8 cellular contexts compared by ENCODE assay signal in genomic region chr17:32445075-32445427, GRCh38. TPM values are rescaled to one million over a fixed set of nuclear protein-coding genes. Genes with fewer than 3 reads are reported as not detected.
A peak's percentile ranks its signal among the peaks of the same experiment; 100 is the strongest.
DNase-seq lines count a peak whose midpoint lies in the region; ATAC-seq and TF ChIP-seq lines count a peak whose summit lies in the region.

No MANE protein-coding gene starts in this region.

- H3K27me3 Mint-ChIP-seq in endothelial cell (ENCODE audit: unreplicated experiment): peaks cover 3% of the 10 kb centered on the region

- H3K36me3 Mint-ChIP-seq in endothelial cell (ENCODE audit: low read depth, unreplicated experiment): peaks cover 4% of the 10 kb centered on the region

- DNase-seq in NCI-H82 (lab: John Stamatoyannopoulos, UW) (peak; percentile 61), NCI-H82 treated with DMSO at 0.1 percent for 48 hours (lab: John Stamatoyannopoulos, UW; ENCODE audit: unreplicated experiment) (no peak), HK-2 (ENCODE audit: unreplicated experiment) (peak; percentile 69), endothelial cell (ENCODE audit: low spot score) (no peak), mucosa of gallbladder (ENCODE audit: low spot score) (peak; percentile 14), NCI-H774 (lab: John Stamatoyannopoulos, UW) (no peak)
- DNase-seq in activated CD4-positive, alpha-beta T cell treated with anti-CD3 and anti-CD28 coated beads for 1 hour: peak; percentile 24
- DNase-seq in stimulated activated naive CD8-positive, alpha-beta T cell treated with anti-CD3 and anti-CD28 coated beads, Interleukin-15, Interleukin-2, amounts not matched to agents 100 U/mL and 50 U/mL, for 24 hours: peak; percentile 32

- H3K27ac Mint-ChIP-seq in endothelial cell (ENCODE audit: unreplicated experiment): peak overlapping the region; percentile 93

- peak overlapping the region; percentile 85 for H3K4me3 Mint-ChIP-seq in endothelial cell (ENCODE audit: unreplicated experiment)

- TF ChIP-seq CTCF in endothelial cell (IDR thresholded peaks at IDR 0.05; ENCODE audit: unreplicated experiment): no peak

- no peaks in the 10 kb centered on the region for H3K9me3 Mint-ChIP-seq in endothelial cell (ENCODE audit: unreplicated experiment)

- peaks cover 16% of the 10 kb centered on the region for H3K4me1 Mint-ChIP-seq in endothelial cell (ENCODE audit: unreplicated experiment)

- peak; percentile 43 for ATAC-seq in stimulated activated naive CD8-positive, alpha-beta T cell treated with anti-CD3 and anti-CD28 coated beads, Interleukin-15, Interleukin-2, amounts not matched to agents 100 U/mL and 50 U/mL, for 24 hours

RNA-seq across cellular contexts. Expression of gene PSMD11, which starts 0.7 kb away (rescaled TPM):
- total RNA-seq in endothelial cell (ENCODE audit: unreplicated experiment) (110 TPM), mucosa of gallbladder (61.7 TPM)

RNA-seq across cellular contexts. Expression of gene CDK5R1, which starts 41.7 kb away (rescaled TPM):
- total RNA-seq in endothelial cell (ENCODE audit: unreplicated experiment) (2.2 TPM), mucosa of gallbladder (2.0 TPM)

Comparison
In these comparisons a context has a peak if more than half of its experiments do, and no peak if none do; other contexts are left out.
1. DNase-seq: peak in NCI-H82 (single experiment), HK-2 (single experiment), activated CD4-positive, alpha-beta T cell treated with anti-CD3 and anti-CD28 coated beads for 1 hour (single experiment), mucosa of gallbladder (single experiment) and stimulated activated naive CD8-positive, alpha-beta T cell treated with anti-CD3 and anti-CD28 coated beads, Interleukin-15, Interleukin-2, amounts not matched to agents 100 U/mL and 50 U/mL, for 24 hours (single experiment); none in NCI-H82 treated with DMSO at 0.1 percent for 48 hours (single experiment), endothelial cell (single experiment) and NCI-H774 (single experiment).